8 cellular contexts compared by ENCODE assay signal in the genomic region with DNA sequence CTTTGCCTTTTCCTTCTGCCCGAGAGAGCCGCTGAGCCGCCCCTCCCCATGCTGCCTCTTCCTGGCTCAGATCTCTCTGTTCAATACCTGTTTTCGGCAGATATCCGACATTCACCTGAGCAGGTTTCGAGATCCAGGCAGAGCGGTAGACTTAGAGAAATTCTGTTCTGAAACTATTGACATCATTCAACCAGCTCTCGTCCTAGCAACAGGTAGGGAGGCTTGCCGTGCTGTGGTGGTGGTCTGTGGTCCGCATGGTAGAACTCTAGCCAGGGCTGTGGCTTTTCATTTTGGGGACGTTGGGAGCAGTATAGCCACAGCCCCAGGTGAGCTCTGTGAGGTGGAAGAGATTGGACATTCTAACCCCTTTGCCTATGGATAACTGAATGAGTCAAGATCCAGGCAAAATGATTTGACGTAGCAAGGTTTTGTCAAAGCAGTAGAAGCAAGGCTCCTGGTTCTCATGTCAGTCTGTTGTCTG. TPM values are rescaled to one million over a fixed set of nuclear protein-coding genes. Genes with fewer than 3 reads are reported as not detected.
DNase-seq lines count a peak whose midpoint lies in the region; ATAC-seq and TF ChIP-seq lines count a peak whose summit lies in the region.

No MANE protein-coding gene starts in this region.

- no peaks in the 10 kb centered on the region for H3K36me3 ChIP-seq in KOPT-K1 (ENCODE audit: insufficient read depth, low read length)
- H3K36me3 ChIP-seq in brain microvascular endothelial cell (replicated peaks) = no peaks in the 10 kb centered on the region
- H3K36me3 ChIP-seq in liver (ENCODE audit: control insufficient read depth in 4 of 4, insufficient read depth in 3 of 4, low read depth in 1 of 4, low read length in 3 of 4) = peaks cover 3 to 16% (median 9%) of the 10 kb centered on the region in 4 donors
- peaks cover 8% of the 10 kb centered on the region for H3K36me3 ChIP-seq in thymus (ENCODE audit: control insufficient read depth, insufficient read depth)

- H3K4me3 ChIP-seq in brain microvascular endothelial cell (ENCODE audit: low read depth, low read length) (peak overlapping the region; percentile 71), liver (ENCODE audit: low read depth in 1 of 3, low read length in 3 of 3) (peak overlapping the region; percentile 50 to 82 (median 67)), thymus (ENCODE audit: low read length) (peak overlapping the region; percentile 69)

- H3K27ac ChIP-seq in KOPT-K1 (ENCODE audit: low read depth, low read length, poor library complexity, severe bottlenecking) (peak overlapping the region; percentile 44), brain microvascular endothelial cell (no peak overlapping the region), liver (ENCODE audit: low read depth in 1 of 2, low read length in 2 of 2) (peak overlapping the region; percentile 69 to 87), thymus (ENCODE audit: low read depth) (no peak overlapping the region)

- WGBS in liver = 10% methylated on average over 12 of the region's 12 CpGs
- WGBS in thymus = 19% methylated on average over 12 of the region's 12 CpGs

- no peak for DNase-seq in activated CD4-positive, CD25-positive, alpha-beta regulatory T cell treated with anti-CD3 and anti-CD28 coated beads, Interleukin-2, amount 50 U/mL, for 72 hours
- DNase-seq in brain microvascular endothelial cell (no peak), HPDE6-E6E7 (ENCODE audit: extremely low spot score) (no peak)

- peaks cover 0 to 11% (median 9%) of the 10 kb centered on the region in 4 donors for H3K4me1 ChIP-seq in liver (ENCODE audit: control insufficient read depth in 4 of 4, insufficient read depth in 4 of 4, low read length in 3 of 4)
- H3K4me1 ChIP-seq in thymus (ENCODE audit: control insufficient read depth, insufficient read depth, low read length) = peaks cover 4% of the 10 kb centered on the region

- TF ChIP-seq CTCF in brain microvascular endothelial cell (IDR thresholded peaks at IDR 0.05; ENCODE audit: low read depth, low read length, missing control alignments) (no peak), liver (IDR thresholded peaks at IDR 0.05; ENCODE audit: low read depth, low read length, missing input control) (no peak)

- in situ Hi-C loops in brain microvascular endothelial cell (cut with HindIII; ENCODE audit: low pct_ligation_motif_present, low sequenced_read_pairs) = no loop called here

- TF ChIP-seq RAD21 in liver (IDR thresholded peaks at IDR 0.05) = no peak

- TF ChIP-seq POLR2A in GM18505 (IDR thresholded peaks at IDR 0.05; ENCODE audit: borderline replicate concordance, extremely low read depth, insufficient read depth, insufficient read length) = no peak

- H3K9me3 ChIP-seq in KOPT-K1 (ENCODE audit: insufficient read depth, low read length, poor library complexity, severe bottlenecking) (no peaks in the 10 kb centered on the region), liver (ENCODE audit: control insufficient read depth in 4 of 4, low read length in 3 of 4) (no peaks in the 10 kb centered on the region), thymus (ENCODE audit: control insufficient read depth) (no peaks in the 10 kb centered on the region)

- H3K9ac ChIP-seq in liver (ENCODE audit: low read depth in 1 of 2, low read length in 2 of 2) = peak overlapping the region; percentile 33 to 77

- peak; percentile 7 to 23 for ATAC-seq in activated CD4-positive, CD25-positive, alpha-beta regulatory T cell treated with anti-CD3 and anti-CD28 coated beads, Interleukin-2, amount 50 U/mL, for 24 hours
- ATAC-seq in GM18505 (IDR thresholded peaks at IDR 0.05; ENCODE audit: unreplicated experiment) = no peak

- H3K27me3 ChIP-seq in brain microvascular endothelial cell (replicated peaks) (no peaks in the 10 kb centered on the region), liver (ENCODE audit: control insufficient read depth in 4 of 4, insufficient read depth in 4 of 4, low read length in 3 of 4) (no peaks in the 10 kb centered on the region), thymus (ENCODE audit: control insufficient read depth, insufficient read depth) (no peaks in the 10 kb centered on the region)

TF ChIP-seq in liver, 16 proteins besides CTCF, POLR2A, EP300 and RAD21:
- TF ChIP-seq EGR1 (IDR thresholded peaks at IDR 0.05; ENCODE audit: low read depth in 2 of 2) = no peak
- TF ChIP-seq GABPA (IDR thresholded peaks at IDR 0.05 in 1 of 2, conservative IDR thresholded peaks at IDR 0.05 in 1 of 2) = no peak
- TF ChIP-seq FOXA1 (IDR thresholded peaks at IDR 0.05) = no peak
- TF ChIP-seq, protein P1, sequence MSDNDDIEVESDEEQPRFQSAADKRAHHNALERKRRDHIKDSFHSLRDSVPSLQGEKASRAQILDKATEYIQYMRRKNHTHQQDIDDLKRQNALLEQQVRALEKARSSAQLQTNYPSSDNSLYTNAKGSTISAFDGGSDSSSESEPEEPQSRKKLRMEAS (IDR thresholded peaks at IDR 0.05) = no peak
- TF ChIP-seq, protein P2, sequence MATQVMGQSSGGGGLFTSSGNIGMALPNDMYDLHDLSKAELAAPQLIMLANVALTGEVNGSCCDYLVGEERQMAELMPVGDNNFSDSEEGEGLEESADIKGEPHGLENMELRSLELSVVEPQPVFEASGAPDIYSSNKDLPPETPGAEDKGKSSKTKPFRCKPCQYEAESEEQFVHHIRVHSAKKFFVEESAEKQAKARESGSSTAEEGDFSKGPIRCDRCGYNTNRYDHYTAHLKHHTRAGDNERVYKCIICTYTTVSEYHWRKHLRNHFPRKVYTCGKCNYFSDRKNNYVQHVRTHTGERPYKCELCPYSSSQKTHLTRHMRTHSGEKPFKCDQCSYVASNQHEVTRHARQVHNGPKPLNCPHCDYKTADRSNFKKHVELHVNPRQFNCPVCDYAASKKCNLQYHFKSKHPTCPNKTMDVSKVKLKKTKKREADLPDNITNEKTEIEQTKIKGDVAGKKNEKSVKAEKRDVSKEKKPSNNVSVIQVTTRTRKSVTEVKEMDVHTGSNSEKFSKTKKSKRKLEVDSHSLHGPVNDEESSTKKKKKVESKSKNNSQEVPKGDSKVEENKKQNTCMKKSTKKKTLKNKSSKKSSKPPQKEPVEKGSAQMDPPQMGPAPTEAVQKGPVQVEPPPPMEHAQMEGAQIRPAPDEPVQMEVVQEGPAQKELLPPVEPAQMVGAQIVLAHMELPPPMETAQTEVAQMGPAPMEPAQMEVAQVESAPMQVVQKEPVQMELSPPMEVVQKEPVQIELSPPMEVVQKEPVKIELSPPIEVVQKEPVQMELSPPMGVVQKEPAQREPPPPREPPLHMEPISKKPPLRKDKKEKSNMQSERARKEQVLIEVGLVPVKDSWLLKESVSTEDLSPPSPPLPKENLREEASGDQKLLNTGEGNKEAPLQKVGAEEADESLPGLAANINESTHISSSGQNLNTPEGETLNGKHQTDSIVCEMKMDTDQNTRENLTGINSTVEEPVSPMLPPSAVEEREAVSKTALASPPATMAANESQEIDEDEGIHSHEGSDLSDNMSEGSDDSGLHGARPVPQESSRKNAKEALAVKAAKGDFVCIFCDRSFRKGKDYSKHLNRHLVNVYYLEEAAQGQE (IDR thresholded peaks at IDR 0.05) = no peak
- TF ChIP-seq TAF1 (conservative IDR thresholded peaks at IDR 0.05) = no peak
- no peak for TF ChIP-seq NR2F2 (IDR thresholded peaks at IDR 0.05)
- no peak for TF ChIP-seq YY1 (IDR thresholded peaks at IDR 0.05)
- no peak for TF ChIP-seq HNF4A (conservative IDR thresholded peaks at IDR 0.05)
- TF ChIP-seq RXRA (IDR thresholded peaks at IDR 0.05) = no peak
- no peak for TF ChIP-seq SP1 (IDR thresholded peaks at IDR 0.05)
- no peak for TF ChIP-seq HNF4G (IDR thresholded peaks at IDR 0.05)
- TF ChIP-seq, protein P3, sequence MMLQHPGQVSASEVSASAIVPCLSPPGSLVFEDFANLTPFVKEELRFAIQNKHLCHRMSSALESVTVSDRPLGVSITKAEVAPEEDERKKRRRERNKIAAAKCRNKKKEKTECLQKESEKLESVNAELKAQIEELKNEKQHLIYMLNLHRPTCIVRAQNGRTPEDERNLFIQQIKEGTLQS (IDR thresholded peaks at IDR 0.05) = no peak
- TF ChIP-seq, protein P4, sequence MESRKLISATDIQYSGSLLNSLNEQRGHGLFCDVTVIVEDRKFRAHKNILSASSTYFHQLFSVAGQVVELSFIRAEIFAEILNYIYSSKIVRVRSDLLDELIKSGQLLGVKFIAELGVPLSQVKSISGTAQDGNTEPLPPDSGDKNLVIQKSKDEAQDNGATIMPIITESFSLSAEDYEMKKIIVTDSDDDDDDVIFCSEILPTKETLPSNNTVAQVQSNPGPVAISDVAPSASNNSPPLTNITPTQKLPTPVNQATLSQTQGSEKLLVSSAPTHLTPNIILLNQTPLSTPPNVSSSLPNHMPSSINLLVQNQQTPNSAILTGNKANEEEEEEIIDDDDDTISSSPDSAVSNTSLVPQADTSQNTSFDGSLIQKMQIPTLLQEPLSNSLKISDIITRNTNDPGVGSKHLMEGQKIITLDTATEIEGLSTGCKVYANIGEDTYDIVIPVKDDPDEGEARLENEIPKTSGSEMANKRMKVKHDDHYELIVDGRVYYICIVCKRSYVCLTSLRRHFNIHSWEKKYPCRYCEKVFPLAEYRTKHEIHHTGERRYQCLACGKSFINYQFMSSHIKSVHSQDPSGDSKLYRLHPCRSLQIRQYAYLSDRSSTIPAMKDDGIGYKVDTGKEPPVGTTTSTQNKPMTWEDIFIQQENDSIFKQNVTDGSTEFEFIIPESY (IDR thresholded peaks at IDR 0.05) = no peak
- TF ChIP-seq JUND (IDR thresholded peaks at IDR 0.05) = no peak

RNA-seq across cellular contexts. Expression of a gene that starts 0.8 kb away (rescaled TPM):
- total RNA-seq in liver = 10 to 100 TPM; 12.0 to 14.0 TPM
- polyA plus RNA-seq in liver (1 to 10 TPM; 4.5 to 9.3 TPM), thymus (17.8 TPM)

RNA-seq across cellular contexts. Expression of a gene that starts 28.4 kb away (rescaled TPM):
- 10 to 100 TPM; 17.1 to 25.3 TPM for total RNA-seq in liver
- 1 to 10 TPM; 3.7 to 4.8 TPM for polyA plus RNA-seq in liver
- 10.2 TPM for polyA plus RNA-seq in thymus

RNA-seq across cellular contexts. Expression of a gene that starts 51.0 kb away (rescaled TPM):
- total RNA-seq in liver = 100 to 1,000 TPM in 1 of 2 donors, 10 to 100 TPM in 1; 25.4 to 160 TPM
- polyA plus RNA-seq in liver = 10 to 100 TPM; 21.4 to 27.5 TPM
- 87.9 TPM for polyA plus RNA-seq in thymus

Comparison
In these comparisons a context has a peak if more than half of its experiments do, and no peak if none do; other contexts are left out.
1. H3K27ac ChIP-seq: peak in KOPT-K1 (single experiment) and liver (2 of 2); none in brain microvascular endothelial cell (single experiment) and thymus (single experiment).
2. Peak in every context shown above with its lines, with median percentiles within 50 percentile points of each other: H3K4me3 ChIP-seq.